In genomic region chr20:36761125-36761524, GRCh38 we compare ENCODE assay signal across 15 cellular contexts.
"Had no signal": no experiment of that assay in that cellular context is flagged by ENCODE, and none has a peak within 500 bp of the region (broad histone marks: within the 10 kb centered on the region; RNA-seq: fewer than 3 reads in every experiment).

No MANE protein-coding gene starts in this region.

- FAIRE-seq: keratinocyte, TTC549, urothelium cell line had no signal

- H3K4me3 Mint-ChIP-seq: activated naive CD8-positive, alpha-beta T cell; brain; central memory CD8-positive, alpha-beta T cell; memory B cell; natural killer cell had no signal

- H3K27me3 ChIP-seq: left lung had no signal

- H3K27ac ChIP-seq: left lung had no signal

- H3K4me1 Mint-ChIP-seq: brain had no signal

- ATAC-seq: natural killer cell had no signal

- H3K4me3 ChIP-seq: left lung had no signal

- H3K9me3 ChIP-seq: left lung had no signal

- H3K27ac Mint-ChIP-seq: activated naive CD8-positive, alpha-beta T cell; memory B cell; natural killer cell had no signal

- H3K9me3 Mint-ChIP-seq: brain; central memory CD8-positive, alpha-beta T cell; memory B cell; natural killer cell had no signal

- DNase-seq: activated CD4-positive, alpha-beta T cell treated with anti-CD3 and anti-CD28 coated beads, Interleukin-2, amount 50 U/mL, for 48 hours; activated CD4-positive, CD25-positive, alpha-beta regulatory T cell; activated effector memory CD4-positive, alpha-beta T cell treated with Interleukin-2 at 50 U/mL for 16 hours; amygdala; erythroblast; left lung; natural killer cell; stimulated activated CD4-positive, alpha-beta T cell treated with anti-CD3 and anti-CD28 coated beads, Interleukin-2, amount 100 ng/mL, for 48 hours had no signal

- H3K27me3 Mint-ChIP-seq: activated naive CD8-positive, alpha-beta T cell; brain; central memory CD8-positive, alpha-beta T cell; memory B cell had no signal

- H3K36me3 Mint-ChIP-seq: natural killer cell had no signal
